39 cellular contexts compared by ENCODE assay signal in the genomic region with DNA sequence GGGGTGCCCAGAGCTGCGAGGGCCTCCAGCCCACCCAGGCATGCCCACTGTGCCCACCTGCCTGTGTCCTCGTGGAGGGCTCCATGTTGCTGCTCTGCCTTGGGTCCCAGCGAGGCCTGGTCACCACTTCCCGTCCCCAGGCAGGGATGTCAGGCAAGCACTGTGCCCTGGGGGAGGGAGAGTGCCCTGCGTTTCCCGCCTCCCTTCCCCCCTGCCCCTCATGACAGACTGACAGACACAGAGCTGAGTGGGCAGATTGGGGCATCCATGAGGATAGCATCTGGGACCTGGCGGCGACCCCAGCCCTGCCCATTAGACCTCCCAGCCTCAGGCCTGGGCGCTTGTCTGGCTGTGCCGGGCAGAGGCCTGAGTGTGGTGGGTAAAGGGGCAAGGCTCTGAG. TPM values are rescaled to one million over a fixed set of nuclear protein-coding genes. Genes with fewer than 3 reads are reported as not detected.
"Had no signal": no experiment of that assay in that cellular context is flagged by ENCODE, and none has a peak within 500 bp of the region (broad histone marks: within the 10 kb centered on the region; RNA-seq: fewer than 3 reads in every experiment).

No MANE protein-coding gene starts in this region.

- ATAC-seq: activated naive CD4-positive, alpha-beta T cell treated with anti-CD3 and anti-CD28 coated beads, Interleukin-2, amount 50 U/mL, for 72 hours; activated naive CD8-positive, alpha-beta T cell treated with anti-CD3 and anti-CD28 coated beads, Interleukin-2, amount 50 U/mL, for 24 hours; activated T-cell treated with anti-CD3 and anti-CD28 coated beads, Interleukin-2, amount 50 U/mL, for 4 hours; activated T-cell treated with anti-CD3 and anti-CD28 coated beads, Interleukin-2, amount 50 U/mL, for 72 hours; activated T-helper 17 cell treated with anti-CD3 and anti-CD28 coated beads, Interleukin-2, amount 50 U/mL, for 72 hours; body of pancreas had no signal

- H3K4me1 ChIP-seq: adrenal gland, ascending aorta, body of pancreas, breast epithelium had no signal

- H3K36me3 ChIP-seq: adrenal gland, ascending aorta, brain microvascular endothelial cell, breast epithelium, cardiac muscle cell had no signal

- H3K9me3 ChIP-seq: adrenal gland, body of pancreas had no signal

- H3K27me3 ChIP-seq: adrenal gland, ascending aorta, body of pancreas, brain microvascular endothelial cell, cardiac muscle cell had no signal

- H3K27ac ChIP-seq: adrenal gland, ascending aorta, body of pancreas, brain microvascular endothelial cell, breast epithelium, cardiac muscle cell had no signal

- DNase-seq: activated effector memory CD4-positive, alpha-beta T cell treated with anti-CD3 and anti-CD28 coated beads, Interleukin-2, amount 50 U/mL, for 16 hours; activated effector memory CD4-positive, alpha-beta T cell treated with Interleukin-2 at 50 U/mL for 16 hours; activated gamma-delta T cell; activated gamma-delta T cell treated with Interleukin-2 at 50 U/mL for 16 hours; activated naive CD4-positive, alpha-beta T cell; activated naive CD4-positive, alpha-beta T cell treated with anti-CD3 and anti-CD28 coated beads for 36 hours; activated naive CD4-positive, alpha-beta T cell treated with anti-CD3 and anti-CD28 coated beads, Interleukin-2, amount 10 ng/mL, durations not matched to agents 7 days and 5 days; activated naive CD4-positive, alpha-beta T cell treated with anti-CD3 and anti-CD28 coated beads, Interleukin-2, amount 50 U/mL, for 16 hours; activated naive CD4-positive, alpha-beta T cell treated with Interleukin-2 at 50 U/mL for 16 hours; activated naive CD8-positive, alpha-beta T cell treated with anti-CD3 and anti-CD28 coated beads for 36 hours; activated naive CD8-positive, alpha-beta T cell treated with anti-CD3 and anti-CD28 coated beads, Interleukin-2, amount 10 ng/mL, durations not matched to agents 7 days and 5 days; activated naive CD8-positive, alpha-beta T cell treated with anti-CD3 and anti-CD28 coated beads, Interleukin-2, amount 50 U/mL, for 24 hours; activated T-cell treated with anti-CD3 and anti-CD28 coated beads, Interleukin-2, amount 50 U/mL, for 1 hour; activated T-cell treated with anti-CD3 and anti-CD28 coated beads, Interleukin-2, amount 50 U/mL, for 24 hours; activated T-cell treated with anti-CD3 and anti-CD28 coated beads, Interleukin-2, amount 50 U/mL, for 4 hours; activated T-cell treated with anti-CD3 and anti-CD28 coated beads, Interleukin-2, amount 50 U/mL, for 48 hours; activated T-cell treated with anti-CD3 and anti-CD28 coated beads, Interleukin-2, amount 50 U/mL, for 72 hours; adrenal gland; amniotic stem cell; amygdala; anterior cingulate cortex; body of pancreas; brain microvascular endothelial cell; caudate nucleus; central memory CD4-positive, alpha-beta T cell; cerebellar nuclear complex had no signal

- H3K4me3 ChIP-seq: adrenal gland, ascending aorta, body of pancreas, breast epithelium, cardiac muscle cell had no signal

RNA-seq across cellular contexts. Expression of gene KCNT1, which starts 56.9 kb away (rescaled TPM):
- total RNA-seq: activated naive CD4-positive, alpha-beta T cell treated with anti-CD3 and anti-CD28 coated beads for 36 hours; activated naive CD4-positive, alpha-beta T cell treated with anti-CD3 and anti-CD28 coated beads, Interleukin-2, amount 50 U/mL, for 72 hours; activated naive CD8-positive, alpha-beta T cell treated with anti-CD3 and anti-CD28 coated beads for 36 hours; activated naive CD8-positive, alpha-beta T cell treated with anti-CD3 and anti-CD28 coated beads, Interleukin-2, amount 10 ng/mL, durations not matched to agents 7 days and 5 days; activated T-cell treated with anti-CD3 and anti-CD28 coated beads, Interleukin-2, amount 50 U/mL, for 72 hours; activated T-helper 1 cell treated with anti-CD3 and anti-CD28 coated beads, Interleukin-12 subunit alpha, Interleukin-12 subunit beta, Interleukin-2, Interleukin-4 antibody, amounts not matched to agents 30 ng/mL and 10 ng/mL and 1 ng/mL, durations not matched to agents 14 hours and 24 hours and 36 hours; activated T-helper 17 cell treated with anti-CD3 and anti-CD28 coated beads, Interleukin-2, amount 50 U/mL, for 72 hours; activated T-helper 2 cell treated with anti-CD3 and anti-CD28 coated beads, Interferon-gamma antibody, Interleukin-2, Interleukin-4, amounts not matched to agents 10 μg/mL and 5 μg/mL and 100 μg/mL, durations not matched to agents 14 hours and 24 hours and 36 hours; ascending aorta; astrocyte; breast epithelium; bronchial epithelial cell; chondrocyte had no signal

RNA-seq across cellular contexts. Expression of gene SOHLH1, which starts 59.6 kb away (rescaled TPM):
- total RNA-seq: activated naive CD4-positive, alpha-beta T cell treated with anti-CD3 and anti-CD28 coated beads for 36 hours; activated naive CD4-positive, alpha-beta T cell treated with anti-CD3 and anti-CD28 coated beads, Interleukin-2, amount 50 U/mL, for 72 hours; activated naive CD8-positive, alpha-beta T cell treated with anti-CD3 and anti-CD28 coated beads for 36 hours; activated naive CD8-positive, alpha-beta T cell treated with anti-CD3 and anti-CD28 coated beads, Interleukin-2, amount 10 ng/mL, durations not matched to agents 7 days and 5 days; activated T-cell treated with anti-CD3 and anti-CD28 coated beads, Interleukin-2, amount 50 U/mL, for 4 hours; activated T-cell treated with anti-CD3 and anti-CD28 coated beads, Interleukin-2, amount 50 U/mL, for 72 hours; activated T-helper 1 cell treated with anti-CD3 and anti-CD28 coated beads, Interleukin-12 subunit alpha, Interleukin-12 subunit beta, Interleukin-2, Interleukin-4 antibody, amounts not matched to agents 30 ng/mL and 10 ng/mL and 1 ng/mL, durations not matched to agents 14 hours and 24 hours and 36 hours; activated T-helper 17 cell treated with anti-CD3 and anti-CD28 coated beads, Interleukin-2, amount 50 U/mL, for 72 hours; activated T-helper 2 cell treated with anti-CD3 and anti-CD28 coated beads, Interferon-gamma antibody, Interleukin-2, Interleukin-4, amounts not matched to agents 10 μg/mL and 5 μg/mL and 100 μg/mL, durations not matched to agents 14 hours and 24 hours and 36 hours; adrenal gland; ascending aorta; astrocyte; body of pancreas; breast epithelium; bronchial epithelial cell; cardiac muscle cell; cardiac septum; cerebellum; chondrocyte had no signal
- polyA plus RNA-seq: adipose tissue, adrenal gland, cardiac muscle cell had no signal
